8 cellular contexts compared by ENCODE assay signal in the genomic region with DNA sequence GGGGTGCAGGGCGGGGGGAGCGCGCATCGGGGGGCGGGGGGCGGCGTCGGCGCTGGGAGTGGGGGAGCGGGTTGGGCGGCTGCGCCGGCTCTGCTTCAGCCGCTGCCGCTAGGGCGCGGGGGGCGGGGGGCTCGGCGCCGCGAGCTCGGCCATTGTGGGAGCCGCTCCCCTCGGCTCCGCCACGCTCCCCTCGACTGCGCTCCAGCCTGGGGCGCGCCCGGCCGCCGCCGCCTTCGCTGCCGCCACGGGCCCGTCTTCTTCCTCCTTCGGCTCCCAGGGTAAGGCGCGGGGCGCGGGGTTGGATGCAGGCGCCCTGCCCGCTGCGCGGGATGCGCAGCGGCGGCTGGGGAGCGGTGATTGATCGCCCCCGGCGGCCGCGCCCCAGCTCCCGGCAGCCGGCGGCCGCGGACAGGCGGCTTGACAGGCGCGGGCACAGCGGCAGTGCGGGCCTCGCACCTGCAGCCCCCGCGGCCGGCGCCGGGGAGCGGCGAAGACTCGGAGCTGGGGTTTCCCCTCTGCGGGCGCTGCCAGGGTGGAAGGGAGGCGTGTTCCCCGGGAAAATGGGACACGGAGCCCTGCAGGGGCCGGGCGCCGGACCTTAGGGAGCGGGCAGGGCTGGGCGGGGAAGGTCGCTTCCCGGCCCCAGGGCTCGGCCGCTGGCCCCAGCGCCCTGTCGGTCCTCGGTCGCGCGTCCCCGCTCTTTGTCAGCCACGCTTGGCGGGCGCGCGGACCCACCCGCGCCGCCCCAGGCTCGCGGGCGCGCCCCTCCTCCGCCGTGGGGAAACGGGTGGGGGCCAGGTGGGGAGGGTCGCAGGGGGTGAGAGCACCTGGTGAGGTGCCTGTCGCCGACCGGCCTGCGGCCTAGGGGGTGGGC. TPM values are rescaled to one million over a fixed set of nuclear protein-coding genes. Genes with fewer than 3 reads are reported as not detected.
DNase-seq lines count a peak whose midpoint lies in the region; ATAC-seq, FAIRE-seq and TF ChIP-seq lines count a peak whose summit lies in the region.

No MANE protein-coding gene starts in this region.

- peaks cover 11% of the 10 kb centered on the region for H3K27me3 ChIP-seq in BE2C
- peaks cover 8% of the 10 kb centered on the region for H3K27me3 ChIP-seq in HAP-1 (ENCODE audit: low read depth)
- H3K27me3 ChIP-seq in osteoblast (ENCODE audit: insufficient read depth, low read length): peaks cover 14% of the 10 kb centered on the region

- intact Hi-C loops in kidney (cut with DNase I): no loop called here

- H3K79me2 ChIP-seq in osteoblast (ENCODE audit: insufficient read depth, low read length): no peaks in the 10 kb centered on the region

- DNase-seq in BE2C: peak; percentile 18
- peak in 1 of 2 experiments; percentile 49 for DNase-seq in HAP-1 (ENCODE audit: low spot score in 2 of 2)
- DNase-seq in activated CD4-positive, alpha-beta T cell treated with anti-CD3 and anti-CD28 coated beads, Interleukin-2, amount 50 U/mL, for 1 hour: peak; percentile 12
- DNase-seq in fibroblast of pulmonary artery (ENCODE audit: low read depth): no peak
- DNase-seq in osteoblast (ENCODE audit: insufficient read length, low spot score, missing footprints): peak; percentile 91
- DNase-seq in kidney: no peak

- ATAC-seq in HG03571 (IDR thresholded peaks at IDR 0.05; ENCODE audit: unreplicated experiment): no peak
- ATAC-seq in HG02840 (IDR thresholded peaks at IDR 0.05; ENCODE audit: low FRiP score, unreplicated experiment): no peak

- FAIRE-seq in kidney (lab: Jason Lieb, UNC): no peak

- H3K4me2 ChIP-seq in osteoblast (ENCODE audit: insufficient read depth, low read length): peak overlapping the region; percentile 76

- peak overlapping the region; percentile 15 for H2AFZ ChIP-seq in osteoblast (ENCODE audit: low read length)

- H3K4me1 ChIP-seq in BE2C: no peaks in the 10 kb centered on the region
- no peaks in the 10 kb centered on the region for H3K4me1 ChIP-seq in HAP-1
- H3K4me1 ChIP-seq in osteoblast (ENCODE audit: insufficient read depth, low read length): peaks cover 11% of the 10 kb centered on the region
- no peaks in the 10 kb centered on the region for H3K4me1 ChIP-seq in kidney (ENCODE audit: control insufficient read depth in 1 of 2, insufficient read depth in 1 of 2, low read depth in 1 of 2, low read length in 2 of 2)

- H3K9ac ChIP-seq in kidney (ENCODE audit: low read length in 2 of 2): no peak overlapping the region

- H3K36me3 ChIP-seq in BE2C (no peaks in the 10 kb centered on the region), HAP-1 (replicated peaks) (no peaks in the 10 kb centered on the region), osteoblast (ENCODE audit: insufficient read depth, low read length) (no peaks in the 10 kb centered on the region), kidney (ENCODE audit: control insufficient read depth in 1 of 2, insufficient read depth in 2 of 2, low read length in 2 of 2) (no peaks in the 10 kb centered on the region)

- H3K9me3 ChIP-seq in BE2C (no peaks in the 10 kb centered on the region), HAP-1 (no peaks in the 10 kb centered on the region), osteoblast (ENCODE audit: low read depth, low read length) (no peaks in the 10 kb centered on the region), kidney (ENCODE audit: control insufficient read depth in 1 of 2, low read length in 2 of 2) (no peaks in the 10 kb centered on the region)

- no peaks in the 10 kb centered on the region for H4K20me1 ChIP-seq in osteoblast (ENCODE audit: insufficient read depth, low read length)

- H3K4me3 ChIP-seq in BE2C (ENCODE audit: low read depth, low read length): no peak overlapping the region
- H3K4me3 ChIP-seq in HAP-1: peak overlapping the region; percentile 18
- peak overlapping the region; percentile 46 for H3K4me3 ChIP-seq in fibroblast of pulmonary artery (replicated peaks; ENCODE audit: low read depth, low read length)
- H3K4me3 ChIP-seq in osteoblast (ENCODE audit: insufficient read depth, low read length): peak overlapping the region; percentile 66
- H3K4me3 ChIP-seq in kidney (ENCODE audit: low read length in 2 of 2): no peak overlapping the region

- TF ChIP-seq CTCF in BE2C (IDR thresholded peaks at IDR 0.05; ENCODE audit: low read depth, low read length): no peak
- no peak for TF ChIP-seq CTCF in fibroblast of pulmonary artery (IDR thresholded peaks at IDR 0.05; ENCODE audit: low read length, missing control alignments)
- TF ChIP-seq CTCF in osteoblast (IDR thresholded peaks at IDR 0.05; ENCODE audit: extremely low read depth, low read depth, low read length): no peak
- TF ChIP-seq CTCF in kidney (IDR thresholded peaks at IDR 0.05; ENCODE audit: borderline replicate concordance, extremely low read depth, insufficient read depth): no peak

- H3K27ac ChIP-seq in osteoblast (ENCODE audit: low read depth, low read length): no peak overlapping the region
- no peak overlapping the region for H3K27ac ChIP-seq in kidney (ENCODE audit: low read depth in 2 of 2, low read length in 2 of 2)

- in situ Hi-C loops in HAP-1 (cut with MboI; ENCODE audit: low sequenced_read_pairs): no loop called here

RNA-seq across cellular contexts. Expression of a gene that starts 55.4 kb away (rescaled TPM):
- polyA plus RNA-seq in BE2C (2012; ENCODE audit: insufficient read depth, insufficient read length, low read depth): 347 TPM
- total RNA-seq in osteoblast (240 and 243 TPM in 2 replicates), kidney (174 TPM)
- 1,037 TPM for polyA plus RNA-seq in kidney (ENCODE audit: insufficient read depth, low read depth, low replicate concordance)

Comparison
In these comparisons a context has a peak if more than half of its experiments do, and no peak if none do; other contexts are left out.
1. DNase-seq: peak in BE2C (single experiment), activated CD4-positive, alpha-beta T cell treated with anti-CD3 and anti-CD28 coated beads, Interleukin-2, amount 50 U/mL, for 1 hour (single experiment) and osteoblast (single experiment); none in fibroblast of pulmonary artery (single experiment) and kidney (single experiment).
2. H3K4me3 ChIP-seq: peak in HAP-1 (single experiment), fibroblast of pulmonary artery (single experiment) and osteoblast (single experiment); none in BE2C (single experiment) and kidney (0 of 2).